8 cellular contexts compared by ENCODE assay signal in the genomic region with DNA sequence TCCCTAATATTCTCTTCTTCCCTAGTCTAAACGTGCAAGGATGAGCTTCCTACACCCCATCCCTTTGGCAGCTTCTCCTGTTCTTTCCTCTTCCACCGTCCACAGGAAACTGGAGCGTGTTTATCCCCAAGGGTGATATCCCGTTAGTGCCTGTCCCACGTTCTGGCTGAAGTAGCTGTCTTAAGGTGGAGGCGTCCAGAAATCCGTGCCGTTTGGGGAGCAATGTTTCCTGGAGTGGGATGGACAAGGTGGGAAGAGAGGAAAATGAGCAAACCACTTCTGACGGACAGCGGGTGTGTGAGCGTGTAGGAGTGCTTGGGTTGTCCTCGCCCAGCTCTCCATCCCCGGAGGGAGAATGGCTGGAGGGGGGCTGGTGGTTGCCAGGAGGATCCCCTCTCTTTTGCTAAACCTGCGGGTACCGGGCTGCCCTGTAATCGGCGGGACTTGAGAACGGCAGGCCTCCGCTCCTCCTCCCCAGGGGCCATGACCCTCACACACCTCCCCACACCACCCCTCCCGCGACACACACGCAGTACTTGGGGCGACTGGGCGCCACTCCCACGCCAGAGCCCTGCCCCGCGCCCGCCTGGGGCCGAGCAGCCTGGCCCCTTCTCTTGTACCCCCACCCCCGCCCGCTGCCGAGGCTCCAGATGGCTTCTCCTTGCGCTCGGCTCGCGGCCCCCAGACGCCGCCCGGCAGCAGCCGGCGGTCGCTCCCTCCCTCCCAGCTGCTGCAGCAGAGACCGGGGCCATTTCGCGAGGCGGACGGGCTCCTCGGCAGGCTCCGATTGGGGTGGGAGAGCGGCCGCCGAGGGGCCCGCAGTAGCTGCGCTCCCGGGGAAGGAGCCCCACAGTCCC. TPM values are rescaled to one million over a fixed set of nuclear protein-coding genes. Genes with fewer than 3 reads are reported as not detected.
A peak's percentile ranks its signal among the peaks of the same experiment; 100 is the strongest.
DNase-seq lines count a peak whose midpoint lies in the region; ATAC-seq and TF ChIP-seq lines count a peak whose summit lies in the region.

No MANE protein-coding gene starts in this region.

- ATAC-seq in HG02642 (IDR thresholded peaks at IDR 0.05; ENCODE audit: poor library complexity, unreplicated experiment) = peak; percentile 56
- ATAC-seq in left lung = peak; percentile 51
- ATAC-seq in GM21717 (IDR thresholded peaks at IDR 0.05; ENCODE audit: unreplicated experiment) = no peak

- no peaks in the 10 kb centered on the region for H4K20me1 ChIP-seq in OCI-LY1 (ENCODE audit: insufficient read depth, low read length)

- TF ChIP-seq CTCF in GM12864 (IDR thresholded peaks at IDR 0.05; ENCODE audit: low read depth, low read length, missing control alignments) (no peak), OCI-LY1 (IDR thresholded peaks at IDR 0.05; ENCODE audit: low read length) (no peak), brain (conservative IDR thresholded peaks at IDR 0.05) (no peak), left lung (IDR thresholded peaks at IDR 0.05) (no peak)

- peak overlapping the region; percentile 80 for H3K4me2 ChIP-seq in OCI-LY1 (ENCODE audit: low read length)

- no peak overlapping the region for H2AFZ ChIP-seq in OCI-LY1 (ENCODE audit: low read length)

- no peaks in the 10 kb centered on the region for H3K36me3 Mint-ChIP-seq in brain
- peaks cover 10% of the 10 kb centered on the region for H3K36me3 Mint-ChIP-seq in stimulated activated naive CD8-positive, alpha-beta T cell treated with anti-CD3 and anti-CD28 coated beads, Interleukin-15, Interleukin-2, amounts not matched to agents 100 ng/mL and 50 ng/mL, for 24 hours (ENCODE audit: low read depth)

- H3K27me3 Mint-ChIP-seq in brain = peaks cover 89% of the 10 kb centered on the region
- peaks cover 26% of the 10 kb centered on the region for H3K27me3 Mint-ChIP-seq in stimulated activated naive CD8-positive, alpha-beta T cell treated with anti-CD3 and anti-CD28 coated beads, Interleukin-15, Interleukin-2, amounts not matched to agents 100 ng/mL and 50 ng/mL, for 24 hours

- peaks cover 35% of the 10 kb centered on the region for H3K4me1 Mint-ChIP-seq in brain
- H3K4me1 Mint-ChIP-seq in stimulated activated naive CD8-positive, alpha-beta T cell treated with anti-CD3 and anti-CD28 coated beads, Interleukin-15, Interleukin-2, amounts not matched to agents 100 ng/mL and 50 ng/mL, for 24 hours (ENCODE audit: low read depth) = peaks cover 57% of the 10 kb centered on the region

- no peaks in the 10 kb centered on the region for H3K27me3 ChIP-seq in OCI-LY1 (ENCODE audit: insufficient read depth, low read length)
- peaks cover 35 to 62% of the 10 kb centered on the region in 2 donors for H3K27me3 ChIP-seq in left lung

- no peaks in the 10 kb centered on the region for H3K36me3 ChIP-seq in OCI-LY1 (ENCODE audit: insufficient read depth, low read length)
- H3K36me3 ChIP-seq in left lung = no peaks in the 10 kb centered on the region

- peaks cover 8 to 20% (median 15%) of the 10 kb centered on the region in 5 experiments for H3K9me3 Mint-ChIP-seq in brain
- peaks cover 13% of the 10 kb centered on the region for H3K9me3 Mint-ChIP-seq in stimulated activated naive CD8-positive, alpha-beta T cell treated with anti-CD3 and anti-CD28 coated beads, Interleukin-15, Interleukin-2, amounts not matched to agents 100 ng/mL and 50 ng/mL, for 24 hours

- no peaks in the 10 kb centered on the region for H3K9me2 ChIP-seq in OCI-LY1 (ENCODE audit: low read depth, low read length)

- peak overlapping the region; percentile 41; the same call in 1 of the 2 replicates for H3K9ac ChIP-seq in OCI-LY1 (ENCODE audit: low read length)

- H3K9me3 ChIP-seq in OCI-LY1 (ENCODE audit: low read length) = no peaks in the 10 kb centered on the region
- peaks cover 0 to 15% of the 10 kb centered on the region in 2 donors for H3K9me3 ChIP-seq in left lung

- H3K27ac ChIP-seq in OCI-LY1 (ENCODE audit: low read depth, low read length, poor library complexity, severe bottlenecking) (no peak overlapping the region), left lung (peak overlapping the region in 1 of 2 donors; percentile 66)

- H3K4me3 ChIP-seq in GM12864 (ENCODE audit: low read depth, low read length) (peak overlapping the region; percentile 54), OCI-LY1 (ENCODE audit: low read depth, low read length, poor library complexity, severe bottlenecking) (peak overlapping the region; percentile 63), left lung (peak overlapping the region; percentile 42 to 61)

- DNase-seq in GM12864 (ENCODE audit: low read depth) = no peak
- no peak for DNase-seq in left lung
- DNase-seq in NCI-H1105 (lab: John Stamatoyannopoulos, UW) = no peak

- no peaks in the 10 kb centered on the region for H3K79me2 ChIP-seq in OCI-LY1 (ENCODE audit: insufficient read depth, low read length)

- peak overlapping the region in 1 of 5 experiments; percentile 84 for H3K27ac Mint-ChIP-seq in brain
- H3K27ac Mint-ChIP-seq in stimulated activated naive CD8-positive, alpha-beta T cell treated with anti-CD3 and anti-CD28 coated beads, Interleukin-15, Interleukin-2, amounts not matched to agents 100 ng/mL and 50 ng/mL, for 24 hours = peak overlapping the region; percentile 47

- intact Hi-C loops in left lung (cut with DNase I) = no loop called here

- H3F3A ChIP-seq in OCI-LY1 (ENCODE audit: insufficient read depth, low read length) = no peaks in the 10 kb centered on the region

- H3K4me3 Mint-ChIP-seq in brain = peak overlapping the region; percentile 86 to 95 (median 90)
- peak overlapping the region; percentile 97 for H3K4me3 Mint-ChIP-seq in stimulated activated naive CD8-positive, alpha-beta T cell treated with anti-CD3 and anti-CD28 coated beads, Interleukin-15, Interleukin-2, amounts not matched to agents 100 ng/mL and 50 ng/mL, for 24 hours

- peaks cover 8% of the 10 kb centered on the region for H3K4me1 ChIP-seq in OCI-LY1 (ENCODE audit: insufficient read depth, low read length, severe bottlenecking)
- H3K4me1 ChIP-seq in left lung = peaks cover 12 to 34% of the 10 kb centered on the region in 2 donors

RNA-seq across cellular contexts. Expression of a gene that starts 13.9 kb away (rescaled TPM):
- 6.4 TPM for polyA plus RNA-seq in brain (ENCODE audit: insufficient read depth, low read depth, low replicate concordance)
- 1 to 10 TPM in 1 of 2 donors, under 1 TPM in 1; 0.52 to 1.9 TPM for total RNA-seq in left lung
